ENCODE assay signal across 24 cellular contexts in the genomic region with DNA sequence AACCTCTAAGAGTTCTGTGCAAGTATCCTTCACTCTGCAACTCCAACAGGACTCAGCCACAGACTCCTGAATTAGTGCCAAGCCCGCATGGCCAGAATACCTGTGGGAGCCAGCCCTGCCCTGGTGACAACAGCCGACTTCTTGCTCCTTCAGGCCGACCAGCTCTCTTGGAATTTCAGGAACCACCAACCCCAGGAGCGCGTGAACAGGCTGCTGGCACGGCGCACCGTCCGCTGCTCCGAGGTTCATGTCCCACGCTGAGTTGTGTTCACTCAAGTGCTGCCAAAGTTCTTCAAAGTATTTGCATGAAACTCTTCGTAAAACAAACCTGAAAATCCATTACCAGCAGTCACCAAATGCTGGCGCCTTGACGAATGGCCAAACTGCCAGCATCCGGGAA.
"Had no signal": no experiment of that assay in that cellular context is flagged by ENCODE, and none has a peak within 500 bp of the region (broad histone marks: within the 10 kb centered on the region; RNA-seq: fewer than 3 reads in every experiment).

No MANE protein-coding gene starts in this region.

- H3K36me3 Mint-ChIP-seq: naive thymus-derived CD8-positive, alpha-beta T cell had no signal

- H3K27me3 Mint-ChIP-seq: activated CD4-positive, alpha-beta T cell treated with anti-CD3 and anti-CD28 coated beads for 36 hours had no signal

- H3K27ac Mint-ChIP-seq: activated CD4-positive, alpha-beta T cell treated with anti-CD3 and anti-CD28 coated beads for 36 hours; activated naive CD4-positive, alpha-beta T cell treated with anti-CD3 and anti-CD28 coated beads, Interleukin-2, amount 50 U/mL, for 72 hours; activated T-helper 1 cell treated with anti-CD3 and anti-CD28 coated beads, Interleukin-12 subunit alpha, Interleukin-12 subunit beta, Interleukin-2, Interleukin-4 antibody, amounts not matched to agents 30 ng/mL and 10 ng/mL and 1 ng/mL, durations not matched to agents 14 hours and 24 hours and 36 hours; endodermal cell; naive thymus-derived CD8-positive, alpha-beta T cell had no signal

- ATAC-seq: activated CD4-positive, alpha-beta T cell treated with anti-CD3 and anti-CD28 coated beads for 36 hours; activated naive CD4-positive, alpha-beta T cell treated with anti-CD3 and anti-CD28 coated beads, Interleukin-2, amount 50 U/mL, for 72 hours; body of pancreas; naive thymus-derived CD8-positive, alpha-beta T cell had no signal

- DNase-seq: activated CD4-positive, alpha-beta T cell treated with anti-CD3 and anti-CD28 coated beads for 36 hours; activated CD4-positive, alpha-beta T cell treated with anti-CD3 and anti-CD28 coated beads, Interleukin-2, amount 50 U/mL, for 48 hours; activated gamma-delta T cell treated with Interleukin-2 at 50 U/mL for 16 hours; activated T-cell treated with anti-CD3 and anti-CD28 coated beads for 4 hours; adrenal gland; body of pancreas; caudate nucleus; colonic mucosa; erythroblast; foreskin melanocyte; hypothalamus; kidney glomerular epithelial cell; mesendoderm; naive thymus-derived CD8-positive, alpha-beta T cell; stimulated activated CD4-positive, alpha-beta T cell treated with anti-CD3 and anti-CD28 coated beads, Interleukin-12 subunit alpha, Interleukin-12 subunit beta, amount 100 ng/mL, for 4 hours; stimulated activated CD4-positive, alpha-beta T cell treated with anti-CD3 and anti-CD28 coated beads, Interleukin-1b, Interleukin-23, amount 100 ng/mL, for 48 hours; stimulated activated naive CD4-positive, alpha-beta T cell treated with Interleukin-2 at 50 U/mL for 16 hours; substantia nigra; transverse colon; WERI-Rb-1 had no signal

- H3K36me3 ChIP-seq: adrenal gland, colonic mucosa, neutrophil, transverse colon, WERI-Rb-1 had no signal

- H3K27me3 ChIP-seq: body of pancreas, colonic mucosa, neutrophil, transverse colon had no signal

- H3K4me1 Mint-ChIP-seq: activated CD4-positive, alpha-beta T cell treated with anti-CD3 and anti-CD28 coated beads for 36 hours; endodermal cell; naive thymus-derived CD8-positive, alpha-beta T cell had no signal

- H3K4me1 ChIP-seq: adrenal gland, body of pancreas, colonic mucosa, transverse colon had no signal

- H3K4me3 ChIP-seq: adrenal gland, body of pancreas, colonic mucosa, transverse colon had no signal

- H3K27ac ChIP-seq: adrenal gland, body of pancreas, colonic mucosa, neutrophil, transverse colon, WERI-Rb-1 had no signal

- H3K4me3 Mint-ChIP-seq: activated CD4-positive, alpha-beta T cell treated with anti-CD3 and anti-CD28 coated beads for 36 hours; activated T-helper 1 cell treated with anti-CD3 and anti-CD28 coated beads, Interleukin-12 subunit alpha, Interleukin-12 subunit beta, Interleukin-2, Interleukin-4 antibody, amounts not matched to agents 30 ng/mL and 10 ng/mL and 1 ng/mL, durations not matched to agents 14 hours and 24 hours and 36 hours; endodermal cell; naive thymus-derived CD8-positive, alpha-beta T cell had no signal

- H3K9me3 ChIP-seq: adrenal gland, body of pancreas, colonic mucosa, neutrophil, transverse colon had no signal
